ENCODE assay signal across 8 cellular contexts in the genomic region with DNA sequence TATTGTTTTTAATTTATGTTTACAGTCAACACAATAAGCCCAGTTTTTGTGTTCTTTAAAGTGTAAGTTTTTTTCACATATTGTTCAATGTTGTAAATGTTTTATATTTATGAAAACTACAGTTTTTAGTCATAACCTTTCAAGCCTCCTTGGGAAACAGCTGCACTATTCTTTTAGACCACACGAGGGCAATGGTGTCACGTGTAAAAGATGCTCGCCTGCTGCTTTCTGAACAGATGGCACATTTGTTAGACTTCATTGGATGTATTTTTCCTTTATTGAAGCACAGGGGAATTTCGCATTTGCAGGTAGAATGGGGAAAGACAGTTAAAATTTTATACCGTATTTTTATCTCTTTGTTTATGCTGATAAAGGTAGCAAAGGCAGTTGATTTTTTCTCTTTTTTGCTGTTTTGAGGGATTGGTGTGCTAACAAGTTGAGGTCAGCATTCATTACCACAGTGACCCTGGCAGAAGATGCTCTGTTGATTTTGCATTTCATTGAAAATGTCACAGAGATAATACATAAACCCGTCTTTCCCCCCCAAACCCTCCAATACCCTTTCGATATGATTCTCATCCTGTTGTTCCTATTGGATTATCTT. TPM values are rescaled to one million over a fixed set of nuclear protein-coding genes. Genes with fewer than 3 reads are reported as not detected.
DNase-seq lines count a peak whose midpoint lies in the region; ATAC-seq, FAIRE-seq and TF ChIP-seq lines count a peak whose summit lies in the region.

No MANE protein-coding gene starts in this region.

- H3K27me3 ChIP-seq in pancreas: no peaks in the 10 kb centered on the region
- H3K27me3 ChIP-seq in vagina: no peaks in the 10 kb centered on the region

- H3K9me3 ChIP-seq in pancreas (no peaks in the 10 kb centered on the region), vagina (no peaks in the 10 kb centered on the region)

- TF ChIP-seq POLR2A in GM12891 (IDR thresholded peaks at IDR 0.05; ENCODE audit: low read depth, low read length): no peak
- no peak for TF ChIP-seq POLR2A in vagina (IDR thresholded peaks at IDR 0.05)

- POLR2A ChIA-PET in AG04449 (lab: Yijun Ruan, JAX): no interaction called here

- DNase-seq in AG04449 (ENCODE audit: low read depth, low spot score) (no peak), GM12891 (ENCODE audit: insufficient read length, low spot score) (peak; percentile 23), RCC 7860 (ENCODE audit: low spot score) (peak; percentile 25), foreskin fibroblast (peak; percentile 35 to 81), pancreas (peak in 4 of 6 donors; percentile 21 to 76 (median 31)), vagina (ENCODE audit: extremely low spot score in 2 of 2) (no peak)
- DNase-seq in activated effector memory CD4-positive, alpha-beta T cell treated with Interleukin-2 at 50 U/mL for 16 hours: peak; percentile 33

- H3K4me3 ChIP-seq in AG04449 (ENCODE audit: low read depth, low read length): no peak overlapping the region
- H3K4me3 ChIP-seq in foreskin fibroblast (ENCODE audit: low read depth in 1 of 2, low read length in 2 of 2): no peak overlapping the region
- no peak overlapping the region for H3K4me3 ChIP-seq in pancreas
- no peak overlapping the region for H3K4me3 ChIP-seq in vagina

- ATAC-seq in HG03378 (IDR thresholded peaks at IDR 0.05; ENCODE audit: unreplicated experiment) (peak; percentile 51), pancreas (peak; percentile 55 to 83 (median 81))

- CTCF ChIA-PET in AG04449 (lab: Yijun Ruan, JAX): interaction anchor here (0.6 to 13.3 kb wide), 8 partner anchors 12 to 1647 kb away, joined by 3 to 152 read pairs (median 4); no protein-coding TSS in a partner anchor

- TF ChIP-seq CTCF in AG04449 (IDR thresholded peaks at IDR 0.05; ENCODE audit: insufficient read depth, low read length, missing control alignments) (peak; percentile 70), foreskin fibroblast (IDR thresholded peaks at IDR 0.05; ENCODE audit: low read depth, low read length) (peak; percentile 86), pancreas (IDR thresholded peaks at IDR 0.05) (peak; percentile 54 to 84 (median 70)), vagina (IDR thresholded peaks at IDR 0.05) (peak; percentile 83 to 91 (median 84))

- WGBS in pancreas, 2 donors: 3 to 5% methylated on average over 7 of the region's 7 CpGs

- intact Hi-C loops in pancreas (cut with DNase I) (loop anchor here in 2 of 3 donors (10.0 kb wide), 1 partner anchor 940 kb away; no protein-coding TSS in a partner anchor), vagina (cut with DNase I) (no loop called here)

- H3K4me1 ChIP-seq in pancreas: peaks cover 0 to 10% (median 6%) of the 10 kb centered on the region in 3 donors
- peaks cover 21% of the 10 kb centered on the region for H3K4me1 ChIP-seq in vagina

- H3K36me3 ChIP-seq in pancreas (no peaks in the 10 kb centered on the region), vagina (no peaks in the 10 kb centered on the region)

- FAIRE-seq in GM12891 (lab: Jason Lieb, UNC) (peak; percentile 85), RCC 7860 (lab: Jason Lieb, UNC) (peak; percentile 88), pancreas (lab: Jason Lieb, UNC) (peak; percentile 95)

- H3K27ac ChIP-seq in pancreas (no peak overlapping the region), vagina (no peak overlapping the region)

TF ChIP-seq in GM12891, 5 proteins besides CTCF, POLR2A, EP300 and RAD21:
- TF ChIP-seq TAF1 (IDR thresholded peaks at IDR 0.05; ENCODE audit: low read depth, low read length) (no peak), PAX5 (IDR thresholded peaks at IDR 0.05; ENCODE audit: insufficient read depth, low read length, severe bottlenecking) (no peak), POLR2AphosphoS5 (IDR thresholded peaks at IDR 0.05; ENCODE audit: low read depth, low read length) (no peak), SPI1 (IDR thresholded peaks at IDR 0.05; ENCODE audit: low read depth, low read length) (no peak), POU2F2 (IDR thresholded peaks at IDR 0.05; ENCODE audit: low read depth, low read length) (no peak)

RNA-seq across cellular contexts. Expression of a gene that starts 59.0 kb away (rescaled TPM):
- 48.8 TPM for polyA plus RNA-seq in GM12891 (2012; ENCODE audit: low read depth, missing spikeins)
- 10 to 100 TPM in 5 of 6 donors, 1 to 10 TPM in 1; 9.2 to 34.6 (median 15.9) TPM for total RNA-seq in pancreas
- 10 to 100 TPM in 1 of 2 donors, 1 to 10 TPM in 1; 9.8 to 21.1 TPM for polyA plus RNA-seq in pancreas
- 38.3 TPM for total RNA-seq in vagina

Comparison
In these comparisons a context has a peak if more than half of its experiments do, and no peak if none do; other contexts are left out.
1. DNase-seq: peak in GM12891 (single experiment), RCC 7860 (single experiment), activated effector memory CD4-positive, alpha-beta T cell treated with Interleukin-2 at 50 U/mL for 16 hours (single experiment), foreskin fibroblast (2 of 2) and pancreas (4 of 6); none in AG04449 (single experiment) and vagina (0 of 2).
2. Peak in every context shown above with its lines, with median percentiles within 50 percentile points of each other: CTCF ChIP-seq.